Comparison of ENCODE assay signal across 30 cellular contexts in the genomic region with DNA sequence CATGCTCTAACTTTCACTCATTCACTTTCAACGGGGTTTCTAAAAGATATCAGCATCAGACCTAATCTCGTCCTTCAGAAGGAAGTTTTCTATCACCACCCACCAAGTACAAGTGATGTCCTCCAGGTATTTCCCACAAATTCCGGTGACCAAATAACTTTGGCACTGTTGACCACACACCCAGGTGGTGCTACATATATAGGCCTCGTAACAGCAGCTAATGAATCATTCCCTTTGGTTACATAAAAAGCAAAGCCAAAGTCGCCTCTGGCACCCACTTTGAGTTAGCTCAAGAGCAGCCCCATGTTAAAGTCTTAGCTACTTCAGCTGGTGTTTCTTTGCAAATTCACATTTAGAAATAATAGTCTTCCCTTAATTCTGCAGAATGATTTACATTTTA.
"Had no signal": no experiment of that assay in that cellular context is flagged by ENCODE, and none has a peak within 500 bp of the region (broad histone marks: within the 10 kb centered on the region; RNA-seq: fewer than 3 reads in every experiment).

No MANE protein-coding gene starts in this region.

- H3K4me3 Mint-ChIP-seq: activated CD8-positive, alpha-beta T cell treated with anti-CD3 and anti-CD28 coated beads for 36 hours; activated naive CD4-positive, alpha-beta T cell treated with anti-CD3 and anti-CD28 coated beads, Interleukin-2, amount 50 U/mL, for 24 hours; activated T-cell treated with anti-CD3 and anti-CD28 coated beads, Interleukin-2, amount 50 U/mL, for 72 hours; activated T-helper 17 cell treated with anti-CD3 and anti-CD28 coated beads, Interleukin-2, amount 50 U/mL, for 72 hours; brain; central memory CD8-positive, alpha-beta T cell had no signal

- H3K4me1 ChIP-seq: adrenal gland had no signal

- H3K27me3 ChIP-seq: adrenal gland had no signal

- H3K27ac Mint-ChIP-seq: activated CD8-positive, alpha-beta T cell treated with anti-CD3 and anti-CD28 coated beads for 36 hours; activated naive CD4-positive, alpha-beta T cell treated with anti-CD3 and anti-CD28 coated beads, Interleukin-2, amount 50 U/mL, for 24 hours; activated T-cell treated with anti-CD3 and anti-CD28 coated beads, Interleukin-2, amount 50 U/mL, for 72 hours; activated T-helper 17 cell treated with anti-CD3 and anti-CD28 coated beads, Interleukin-2, amount 50 U/mL, for 72 hours; brain had no signal

- H3K27ac ChIP-seq: adrenal gland, PC-9, WERI-Rb-1 had no signal

- H3K27me3 Mint-ChIP-seq: brain had no signal

- DNase-seq: activated CD4-positive, alpha-beta T cell treated with anti-CD3 and anti-CD28 coated beads for 1 hour; activated CD4-positive, alpha-beta T cell treated with anti-CD3 and anti-CD28 coated beads for 48 hours; activated CD4-positive, CD25-positive, alpha-beta regulatory T cell; activated CD8-positive, alpha-beta T cell treated with anti-CD3 and anti-CD28 coated beads for 36 hours; activated effector memory CD4-positive, alpha-beta T cell treated with anti-CD3 and anti-CD28 coated beads, Interleukin-2, amount 50 U/mL, for 16 hours; activated naive CD4-positive, alpha-beta T cell; activated T-cell treated with anti-CD3 and anti-CD28 coated beads, Interleukin-2, amount 50 U/mL, for 1 hour; activated T-cell treated with anti-CD3 and anti-CD28 coated beads, Interleukin-2, amount 50 U/mL, for 72 hours; adrenal gland; anterior cingulate cortex; MM.1S; MV-4-11; NCI-H1092; NCI-H1436 treated with DMSO at 0.1 percent for 48 hours; NCI-H1694 treated with DMSO at 0.1 percent for 48 hours; NCI-H2029; NCI-H510A; NCI-H526; NCI-H748 treated with DMSO at 0.1 percent for 48 hours; NK-92 treated with Interleukin-12 subunit alpha and Interleukin-12 subunit beta, amount 100 ng/mL, for 24 hours; PC-9; Right ventricle myocardium superior; SW 1271; T1000; WERI-Rb-1 had no signal

- H3K36me3 ChIP-seq: adrenal gland, WERI-Rb-1 had no signal

- H3K36me3 Mint-ChIP-seq: activated naive CD4-positive, alpha-beta T cell treated with anti-CD3 and anti-CD28 coated beads, Interleukin-2, amount 50 U/mL, for 24 hours; brain had no signal

- H3K4me1 Mint-ChIP-seq: activated naive CD4-positive, alpha-beta T cell treated with anti-CD3 and anti-CD28 coated beads, Interleukin-2, amount 50 U/mL, for 24 hours; activated T-helper 17 cell treated with anti-CD3 and anti-CD28 coated beads, Interleukin-2, amount 50 U/mL, for 72 hours; brain; central memory CD8-positive, alpha-beta T cell had no signal

- ATAC-seq: activated CD8-positive, alpha-beta T cell treated with anti-CD3 and anti-CD28 coated beads for 36 hours; activated T-cell treated with anti-CD3 and anti-CD28 coated beads, Interleukin-2, amount 50 U/mL, for 72 hours; activated T-helper 17 cell treated with anti-CD3 and anti-CD28 coated beads, Interleukin-2, amount 50 U/mL, for 72 hours; K562 had no signal

- H3K9me3 ChIP-seq: adrenal gland had no signal

- H3K9me3 Mint-ChIP-seq: activated CD8-positive, alpha-beta T cell treated with anti-CD3 and anti-CD28 coated beads for 36 hours; activated naive CD4-positive, alpha-beta T cell treated with anti-CD3 and anti-CD28 coated beads, Interleukin-2, amount 50 U/mL, for 24 hours; activated T-cell treated with anti-CD3 and anti-CD28 coated beads, Interleukin-2, amount 50 U/mL, for 72 hours; activated T-helper 17 cell treated with anti-CD3 and anti-CD28 coated beads, Interleukin-2, amount 50 U/mL, for 72 hours; central memory CD8-positive, alpha-beta T cell had no signal

- H3K4me3 ChIP-seq: adrenal gland, K562, PC-9 had no signal
